21 cellular contexts compared by ENCODE assay signal in the genomic region with DNA sequence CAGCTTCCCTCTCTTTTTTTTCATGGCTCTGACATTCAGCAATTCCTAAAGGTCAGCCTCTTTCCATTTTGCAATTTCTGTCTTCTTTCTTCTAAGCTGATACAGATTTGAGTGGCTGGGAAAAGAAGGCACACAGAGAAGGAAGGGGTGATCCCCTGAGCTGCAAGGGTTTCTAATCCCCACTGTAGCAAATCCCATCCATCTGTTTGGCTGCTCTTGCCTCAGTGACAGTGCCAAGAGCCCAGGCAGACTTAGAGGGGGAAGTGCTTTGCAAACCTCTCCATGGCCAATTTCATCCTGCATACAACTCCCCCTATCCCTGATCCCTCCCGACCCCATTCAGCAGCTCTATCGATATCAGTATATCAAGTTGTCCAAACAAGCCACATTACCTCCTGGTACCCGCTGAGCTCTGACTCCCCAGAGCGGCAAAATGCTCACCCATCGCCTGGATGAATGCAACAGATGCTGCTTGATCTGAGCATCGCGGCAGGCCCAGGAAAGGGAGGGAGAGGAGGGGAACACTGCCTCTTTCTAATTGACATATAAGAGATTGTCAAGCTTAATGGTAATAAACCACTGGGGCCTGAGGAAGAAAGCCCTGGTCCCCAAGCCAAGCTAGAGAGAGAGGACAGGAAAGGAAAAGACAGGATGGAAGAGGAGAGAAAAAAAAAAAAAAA.
DNase-seq lines count a peak whose midpoint lies in the region; ATAC-seq, FAIRE-seq and TF ChIP-seq lines count a peak whose summit lies in the region.
"Had no signal": no experiment of that assay in that cellular context is flagged by ENCODE, and none has a peak within 500 bp of the region (broad histone marks: within the 10 kb centered on the region; RNA-seq: fewer than 3 reads in every experiment).

No MANE protein-coding gene starts in this region.

- no peak overlapping the region for H3K9ac ChIP-seq in neuronal stem cell (ENCODE audit: low read depth, low read length, poor library complexity)
- H3K9ac ChIP-seq in PC-3 (ENCODE audit: low read length): no peak overlapping the region
- H3K9ac ChIP-seq: SK-N-SH had no signal

- DNase-seq in D721Med (ENCODE audit: insufficient read length, low spot score): peak; percentile 38
- DNase-seq in NCI-H2171 treated with DMSO at 0.1 percent for 48 hours (lab: John Stamatoyannopoulos, UW): peak; percentile 75
- peak; percentile 97 for DNase-seq in WERI-Rb-1
- DNase-seq in neuronal stem cell (ENCODE audit: low spot score): no peak
- DNase-seq in CD4-positive, alpha-beta memory T cell: no peak
- DNase-seq in PC-3: no peak
- no peak for DNase-seq in EL
- DNase-seq: BE2C, COR-L47, MG63, NCI-H1417 treated with DMSO at 0.1 percent for 48 hours, NCI-H1930, NCI-H345, NCI-H526 treated with DMSO at 0.1 percent for 48 hours, SIG-M5, SK-N-SH had no signal

- peak overlapping the region; percentile 29 for H3K23ac ChIP-seq in neuronal stem cell (ENCODE audit: low read depth, low read length, poor library complexity)

- peaks cover 0 to 1% of the 10 kb centered on the region in 2 donors for H3K4me1 ChIP-seq in neuronal stem cell (ENCODE audit: control insufficient read depth in 2 of 2, insufficient read depth in 1 of 2, low read depth in 1 of 2, low read length in 2 of 2)
- H3K4me1 ChIP-seq in CD4-positive, alpha-beta memory T cell (ENCODE audit: insufficient read depth, low read length): no peaks in the 10 kb centered on the region
- no peaks in the 10 kb centered on the region for H3K4me1 ChIP-seq in PC-3 (ENCODE audit: insufficient read depth, low read length)
- H3K4me1 ChIP-seq: A549 had no signal

- no peak overlapping the region for H2AK5ac ChIP-seq in neuronal stem cell (ENCODE audit: low read depth, low read length)

- no CpG with 5 or more reads among the region's 7 CpGs for WGBS in neuronal stem cell (ENCODE audit: extremely low coverage in 2 of 2, insufficient read length in 2 of 2, insufficient replicate concordance in 1 of 2), 2 donors

- no peaks in the 10 kb centered on the region for H3K4me1 Mint-ChIP-seq in CD4-positive, alpha-beta memory T cell

- no peak overlapping the region for H2AFZ ChIP-seq in neuronal stem cell (ENCODE audit: low read length)
- no peak overlapping the region for H2AFZ ChIP-seq in PC-3 (ENCODE audit: low read length)

- no peak overlapping the region for H2BK15ac ChIP-seq in neuronal stem cell (ENCODE audit: low read length)

- no peaks in the 10 kb centered on the region for H3K27me3 ChIP-seq in WERI-Rb-1 (ENCODE audit: insufficient read depth, low read depth, severe bottlenecking)
- H3K27me3 ChIP-seq in neuronal stem cell (ENCODE audit: control insufficient read depth in 3 of 3, insufficient read depth in 3 of 3, low read depth in 1 of 3, low read length in 3 of 3): no peaks in the 10 kb centered on the region
- H3K27me3 ChIP-seq in CD4-positive, alpha-beta memory T cell (ENCODE audit: insufficient read depth, low read length): no peaks in the 10 kb centered on the region
- no peaks in the 10 kb centered on the region for H3K27me3 ChIP-seq in PC-3 (ENCODE audit: low read length)
- H3K27me3 ChIP-seq: BE2C, MG63 had no signal

- H3K36me3 Mint-ChIP-seq in CD4-positive, alpha-beta memory T cell: peaks cover 0 to 3% of the 10 kb centered on the region in 2 donors

- H3K4me2 ChIP-seq in neuronal stem cell (ENCODE audit: insufficient read depth, low read length, poor library complexity, severe bottlenecking) (no peak overlapping the region), PC-3 (ENCODE audit: low read length) (no peak overlapping the region)
- H3K4me2 ChIP-seq: A549, SK-N-SH had no signal

- no peaks in the 10 kb centered on the region for H3K79me1 ChIP-seq in neuronal stem cell (ENCODE audit: low read depth, low read length)

- no peak overlapping the region for H2BK5ac ChIP-seq in neuronal stem cell (ENCODE audit: low read length)

- no peaks in the 10 kb centered on the region for H3F3A ChIP-seq in PC-3 (ENCODE audit: low read length, unreplicated experiment)

- H3K9me3 Mint-ChIP-seq in CD4-positive, alpha-beta memory T cell: peaks cover 2 to 9% (median 5%) of the 10 kb centered on the region in 8 donors

- H3K27ac Mint-ChIP-seq in CD4-positive, alpha-beta memory T cell: no peak overlapping the region

- H3K4me3 Mint-ChIP-seq in CD4-positive, alpha-beta memory T cell: no peak overlapping the region

- no peaks in the 10 kb centered on the region for H3K9me2 ChIP-seq in PC-3 (replicated peaks; ENCODE audit: low read length)
- H3K9me2 ChIP-seq: SK-N-SH had no signal

- no peak overlapping the region for H3K14ac ChIP-seq in neuronal stem cell (ENCODE audit: low read length)

- H3K36me3 ChIP-seq in WERI-Rb-1 (peaks cover 2% of the 10 kb centered on the region; the same call in 1 of the 2 replicates), neuronal stem cell (replicated peaks in 1 of 2; ENCODE audit: control insufficient read depth in 2 of 2, insufficient read depth in 2 of 2, low read length in 2 of 2) (no peaks in the 10 kb centered on the region), PC-3 (ENCODE audit: low read depth, low read length) (no peaks in the 10 kb centered on the region)
- no peaks in the 10 kb centered on the region for H3K36me3 ChIP-seq in CD4-positive, alpha-beta memory T cell (ENCODE audit: insufficient read depth, low read length)
- H3K36me3 ChIP-seq: MG63 had no signal

- H2BK12ac ChIP-seq in neuronal stem cell (ENCODE audit: low read length): no peak overlapping the region

- H3K27me3 Mint-ChIP-seq in CD4-positive, alpha-beta memory T cell: no peaks in the 10 kb centered on the region

- H3K27ac ChIP-seq in WERI-Rb-1: peak overlapping the region; percentile 94
- no peak overlapping the region for H3K27ac ChIP-seq in neuronal stem cell (replicated peaks; ENCODE audit: low read length)
- no peak overlapping the region for H3K27ac ChIP-seq in CD4-positive, alpha-beta memory T cell (ENCODE audit: low read depth, low read length)
- H3K27ac ChIP-seq in PC-3 (ENCODE audit: low read length): no peak overlapping the region
- H3K27ac ChIP-seq: A549, HL-60 had no signal

- no peak overlapping the region for H3K4ac ChIP-seq in neuronal stem cell (ENCODE audit: low read length)

- H4K91ac ChIP-seq in neuronal stem cell (ENCODE audit: low read depth, low read length, poor library complexity): no peak overlapping the region

- intact Hi-C loops in CD4-positive, alpha-beta memory T cell (cut with micrococcal nuclease): no loop called here
- intact Hi-C loops in PC-3 (cut with micrococcal nuclease): no loop called here

- no peaks in the 10 kb centered on the region for H4K20me1 ChIP-seq in PC-3 (ENCODE audit: low read length)

- no peaks in the 10 kb centered on the region for H3K79me2 ChIP-seq in PC-3 (ENCODE audit: low read length)

- H3K4me3 ChIP-seq in WERI-Rb-1 (ENCODE audit: low read depth, low read length) (peak overlapping the region; percentile 18; the same call in 1 of the 2 replicates), neuronal stem cell (ENCODE audit: low read length in 2 of 2) (no peak overlapping the region), PC-3 (ENCODE audit: low read length) (no peak overlapping the region)
- H3K4me3 ChIP-seq in CD4-positive, alpha-beta memory T cell (ENCODE audit: low read length in 2 of 2): no peak overlapping the region
- H3K4me3 ChIP-seq: A549, K562, MG63 had no signal

- no peaks in the 10 kb centered on the region for H3K9me3 ChIP-seq in WERI-Rb-1 (ENCODE audit: severe bottlenecking)
- no peaks in the 10 kb centered on the region for H3K9me3 ChIP-seq in neuronal stem cell (replicated peaks in 1 of 2; ENCODE audit: control insufficient read depth in 2 of 2, insufficient read depth in 1 of 2, low read depth in 1 of 2, low read length in 2 of 2)
- H3K9me3 ChIP-seq in CD4-positive, alpha-beta memory T cell (ENCODE audit: control insufficient read depth in 1 of 2, low read length in 2 of 2): no peaks in the 10 kb centered on the region
- H3K9me3 ChIP-seq in PC-3 (ENCODE audit: low read length): no peaks in the 10 kb centered on the region
- H3K9me3 ChIP-seq: A549, BE2C, MG63, SK-N-SH had no signal

- BruUV-seq in PC-3 (replicated peaks; lab: Mats Ljungman, UMichigan): no TSS peak

- peak; percentile 92 for FAIRE-seq in D721Med (lab: Jason Lieb, UNC)
- FAIRE-seq: A549, H54, HepG2, K562 had no signal

- POLR2A ChIA-PET in CD4-positive, alpha-beta memory T cell (lab: Charles Lee; ENCODE audit: partially characterized antibody): no interaction called here
- POLR2A ChIA-PET in PC-3 (lab: Charles Lee; ENCODE audit: unreplicated experiment): interaction anchor here (0.6 kb wide), 1 partner anchor 536 kb away, joined by 9 read pairs; no protein-coding TSS in a partner anchor

- CTCF ChIA-PET in CD4-positive, alpha-beta memory T cell (lab: Charles Lee; ENCODE audit: partially characterized antibody): no interaction called here
- CTCF ChIA-PET in PC-3 (lab: Charles Lee): no interaction called here

- no peak overlapping the region for H2BK120ac ChIP-seq in neuronal stem cell (ENCODE audit: low read depth, low read length)

- no peak overlapping the region for H3K18ac ChIP-seq in neuronal stem cell (ENCODE audit: low read length)

- H4K8ac ChIP-seq in neuronal stem cell (ENCODE audit: low read depth, low read length): no peak overlapping the region

- no peak for TF ChIP-seq CTCF in D721Med (IDR thresholded peaks at IDR 0.05; ENCODE audit: insufficient read depth, missing control alignments)
- no peak for TF ChIP-seq CTCF in WERI-Rb-1 (IDR thresholded peaks at IDR 0.05; ENCODE audit: low read depth, low read length)
- TF ChIP-seq CTCF in PC-3 (conservative IDR thresholded peaks at IDR 0.05; ENCODE audit: low read depth, low read length): no peak

- no peak for ATAC-seq in PC-3
- ATAC-seq: A549, HepG2, K562 had no signal

Comparison
In these comparisons a context has a peak if more than half of its experiments do, and no peak if none do; other contexts are left out.
1. DNase-seq: peak in D721Med (single experiment), NCI-H2171 treated with DMSO at 0.1 percent for 48 hours (single experiment) and WERI-Rb-1 (single experiment); none in neuronal stem cell (single experiment), CD4-positive, alpha-beta memory T cell (0 of 5), PC-3 (single experiment) and EL (single experiment).